Comparison of ENCODE assay signal across 25 cellular contexts in genomic region chr2:143579456-143579855, GRCh38.
A peak's percentile ranks its signal among the peaks of the same experiment; 100 is the strongest.
DNase-seq lines count a peak whose midpoint lies in the region; ATAC-seq, FAIRE-seq and TF ChIP-seq lines count a peak whose summit lies in the region.
"Had no signal": no experiment of that assay in that cellular context is flagged by ENCODE, and none has a peak within 500 bp of the region (broad histone marks: within the 10 kb centered on the region; RNA-seq: fewer than 3 reads in every experiment).

No MANE protein-coding gene starts in this region.

- H3K4me3 Mint-ChIP-seq in T-helper 17 cell, result peak overlapping the region; percentile 21
- H3K4me3 Mint-ChIP-seq in activated CD8-positive, alpha-beta memory T cell treated with anti-CD3 and anti-CD28 coated beads, Interleukin-2, amount 10 ng/mL, durations not matched to agents 7 days and 5 days, result no peak overlapping the region
- H3K4me3 Mint-ChIP-seq: CD14-positive monocyte; CD4-positive, alpha-beta memory T cell had no signal

- H3K27ac ChIP-seq in HepG2 (ENCODE audit: extremely low read length, insufficient read depth, low read length) (no peak overlapping the region), right lobe of liver (no peak overlapping the region), IMR-90 (ENCODE audit: insufficient read depth, low read length) (no peak overlapping the region)
- H3K27ac ChIP-seq: 22Rv1; BLaER1 treated with 17β-estradiol and CSF1 and Interleukin-3, amounts not matched to agents 10 nM and 100 nM had no signal

- peaks cover 5% of the 10 kb centered on the region; the same call in 1 of the 2 replicates for H3K9me1 ChIP-seq in IMR-90 (ENCODE audit: insufficient read depth, low read length)

- H3K4me1 Mint-ChIP-seq in T-helper 17 cell, result peaks cover 24% of the 10 kb centered on the region
- H3K4me1 Mint-ChIP-seq in activated CD8-positive, alpha-beta memory T cell treated with anti-CD3 and anti-CD28 coated beads, Interleukin-2, amount 10 ng/mL, durations not matched to agents 7 days and 5 days, result peaks cover 18% of the 10 kb centered on the region

- H4K91ac ChIP-seq in IMR-90 (ENCODE audit: insufficient read depth, low read depth, low read length), result no peak overlapping the region

- no peaks in the 10 kb centered on the region for H3K79me2 ChIP-seq in HepG2 (ENCODE audit: insufficient read depth, low read length)

- no peaks in the 10 kb centered on the region for H3K9me3 Mint-ChIP-seq in activated CD8-positive, alpha-beta memory T cell treated with anti-CD3 and anti-CD28 coated beads, Interleukin-2, amount 10 ng/mL, durations not matched to agents 7 days and 5 days (ENCODE audit: low read depth)
- H3K9me3 Mint-ChIP-seq: CD14-positive monocyte had no signal

- H4K5ac ChIP-seq in IMR-90 (ENCODE audit: low read depth, low read length), result no peak overlapping the region

- H3K9me3 ChIP-seq in HepG2 (ENCODE audit: low read length) (no peaks in the 10 kb centered on the region), right lobe of liver (no peaks in the 10 kb centered on the region), IMR-90 (ENCODE audit: control insufficient read depth, insufficient read depth, low read length) (no peaks in the 10 kb centered on the region), T-helper 17 cell (ENCODE audit: control insufficient read depth, low read length, poor library complexity, severe bottlenecking) (no peaks in the 10 kb centered on the region)
- H3K9me3 ChIP-seq: BE2C; BLaER1 treated with 17β-estradiol and CSF1 and Interleukin-3, amounts not matched to agents 10 nM and 100 nM had no signal

- H3K18ac ChIP-seq in IMR-90 (ENCODE audit: low read depth, low read length), result no peak overlapping the region

- H3K36me3 Mint-ChIP-seq in T-helper 17 cell (ENCODE audit: low read depth), result peaks cover 7% of the 10 kb centered on the region
- H3K36me3 Mint-ChIP-seq in activated CD8-positive, alpha-beta memory T cell treated with anti-CD3 and anti-CD28 coated beads, Interleukin-2, amount 10 ng/mL, durations not matched to agents 7 days and 5 days, result peaks cover 23% of the 10 kb centered on the region

- no peaks in the 10 kb centered on the region for H3K27me3 Mint-ChIP-seq in T-helper 17 cell
- H3K27me3 Mint-ChIP-seq in activated CD8-positive, alpha-beta memory T cell treated with anti-CD3 and anti-CD28 coated beads, Interleukin-2, amount 10 ng/mL, durations not matched to agents 7 days and 5 days, result no peaks in the 10 kb centered on the region
- H3K27me3 Mint-ChIP-seq: CD4-positive, alpha-beta memory T cell had no signal

- CTCF ChIA-PET in HepG2 (lab: Yijun Ruan, JAX; ENCODE audit: low intra/inter-chr PET ratio, low total read pairs) (no interaction called here), IMR-90 (lab: Yijun Ruan, JAX) (interaction anchor here (0.7 kb wide), 1 partner anchor 1904 kb away, joined by 3 read pairs; no protein-coding TSS in a partner anchor)
- CTCF ChIA-PET in activated CD8-positive, alpha-beta memory T cell treated with anti-CD3 and anti-CD28 coated beads, Interleukin-2, amount 10 ng/mL, durations not matched to agents 7 days and 5 days (lab: Charles Lee), result no interaction called here

- H3K4me1 ChIP-seq in HepG2 (ENCODE audit: insufficient read depth, low read length), result no peaks in the 10 kb centered on the region
- H3K4me1 ChIP-seq in right lobe of liver, result no peaks in the 10 kb centered on the region
- no peaks in the 10 kb centered on the region; the same call in 1 of the 2 replicates for H3K4me1 ChIP-seq in IMR-90 (ENCODE audit: control insufficient read depth, insufficient read depth, low read length)
- H3K4me1 ChIP-seq: BE2C had no signal

- H3K4me2 ChIP-seq in HepG2 (ENCODE audit: low read depth, low read length) (no peak overlapping the region), IMR-90 (ENCODE audit: low read depth, low read length) (no peak overlapping the region)
- H3K4me2 ChIP-seq: BLaER1 treated with 17β-estradiol and CSF1 and Interleukin-3, amounts not matched to agents 10 nM and 100 nM had no signal

- H2AK5ac ChIP-seq in IMR-90 (ENCODE audit: low read depth, low read length), result no peak overlapping the region

- ATAC-seq in HepG2, result no peak
- ATAC-seq in right lobe of liver, result no peak
- ATAC-seq in IMR-90 (ENCODE audit: low read depth), result no peak
- no peak for ATAC-seq in T-helper 17 cell
- ATAC-seq in activated CD8-positive, alpha-beta memory T cell treated with anti-CD3 and anti-CD28 coated beads, Interleukin-2, amount 10 ng/mL, durations not matched to agents 7 days and 5 days, result no peak
- ATAC-seq: GM12878 had no signal

- FAIRE-seq in HepG2 (lab: Jason Lieb, UNC), result no peak
- FAIRE-seq: A204.1, G401.6, GM12878, H54 had no signal

- H2AFZ ChIP-seq in HepG2 (ENCODE audit: low read length) (no peak overlapping the region), IMR-90 (replicated peaks; ENCODE audit: low read length, poor library complexity) (no peak overlapping the region)

- H2AK9ac ChIP-seq in IMR-90 (replicated peaks; ENCODE audit: low read depth, low read length, poor library complexity), result no peak overlapping the region

- TF ChIP-seq EP300 in HepG2 (IDR thresholded peaks at IDR 0.05; ENCODE audit: low read depth in 2 of 2, low read length in 2 of 2) (no peak), HepG2 (CRISPR knock-in tag; IDR thresholded peaks at IDR 0.05; ENCODE audit: borderline replicate concordance) (no peak)

- H3K23ac ChIP-seq in IMR-90 (ENCODE audit: low read depth, low read length), result no peak overlapping the region

- no peak overlapping the region for H3K9ac ChIP-seq in HepG2 (ENCODE audit: insufficient read depth, low read depth, low read length)
- no peak overlapping the region for H3K9ac ChIP-seq in IMR-90 (ENCODE audit: low read depth, low read length)
- H3K9ac ChIP-seq: BLaER1 treated with 17β-estradiol and CSF1 and Interleukin-3, amounts not matched to agents 10 nM and 100 nM had no signal

- 0% methylated on average over 4 of the region's 4 CpGs for WGBS in HepG2 (ENCODE audit: low lambda C conversion rate)
- WGBS in right lobe of liver (ENCODE audit: insufficient coverage, low coverage, low lambda C conversion rate, missing lambda C conversion rate), result 64% methylated on average over 4 of the region's 4 CpGs
- no CpG with 5 or more reads among the region's 4 CpGs for WGBS in IMR-90 (ENCODE audit: extremely low coverage in 2 of 2, insufficient read length in 1 of 2), 2 experiments

- H2BK120ac ChIP-seq in IMR-90 (ENCODE audit: low read depth, low read length), result no peak overlapping the region

- no peaks in the 10 kb centered on the region for H3K27me3 ChIP-seq in HepG2 (ENCODE audit: control insufficient read depth in 1 of 2, insufficient read depth in 2 of 2, low read length in 2 of 2)
- no peaks in the 10 kb centered on the region for H3K27me3 ChIP-seq in right lobe of liver
- H3K27me3 ChIP-seq in IMR-90 (ENCODE audit: control insufficient read depth, insufficient read depth, low read length), result no peaks in the 10 kb centered on the region
- H3K27me3 ChIP-seq: BE2C; BLaER1 treated with 17β-estradiol and CSF1 and Interleukin-3, amounts not matched to agents 10 nM and 100 nM had no signal

- intact Hi-C loops in HepG2 (cut with micrococcal nuclease; ENCODE audit: unreplicated experiment), result no loop called here
- intact Hi-C loops in right lobe of liver (cut with DNase I), result no loop called here
- intact Hi-C loops in IMR-90 (cut with micrococcal nuclease), result no loop called here

- POLR2A ChIA-PET in HepG2 (lab: Yijun Ruan, JAX) (no interaction called here), IMR-90 (lab: Charles Lee; ENCODE audit: unreplicated experiment) (no interaction called here)

- in situ Hi-C loops in HepG2 (cut with HindIII; ENCODE audit: extremely low pct_ligation_motif_present, low pct_unique_long_range_greater_than_20kb), result no loop called here
- in situ Hi-C loops in IMR-90 (cut with MboI; ENCODE audit: low sequenced_read_pairs), result no loop called here

- H3K4me3 ChIP-seq in HepG2 (replicated peaks in 1 of 3; ENCODE audit: insufficient read depth in 1 of 3, low read depth in 2 of 3, low read length in 3 of 3) (no peak overlapping the region), right lobe of liver (no peak overlapping the region), IMR-90 (ENCODE audit: insufficient read depth, low read depth, low read length) (no peak overlapping the region)
- H3K4me3 ChIP-seq: BLaER1 treated with 17β-estradiol and CSF1 and Interleukin-3, amounts not matched to agents 10 nM and 100 nM; GM12878 had no signal

- TF ChIP-seq CTCF in HepG2 (CRISPR knock-in tag; IDR thresholded peaks at IDR 0.05), result no peak
- no peak for TF ChIP-seq CTCF in right lobe of liver (IDR thresholded peaks at IDR 0.05)
- TF ChIP-seq CTCF in IMR-90 (conservative IDR thresholded peaks at IDR 0.05; ENCODE audit: low read depth, low read length), result no peak

- no peak overlapping the region for H3K14ac ChIP-seq in IMR-90 (replicated peaks; ENCODE audit: low read depth, low read length)

- DNase-seq in HepG2 (ENCODE audit: low spot score) (no peak), right lobe of liver (no peak), IMR-90 (no peak), T-helper 17 cell (no peak), pons (ENCODE audit: low spot score) (peak; percentile 35), globus pallidus (ENCODE audit: low spot score) (no peak), SIG-M5 treated with dmso at 0.1 percent for 504 hours (lab: John Stamatoyannopoulos, UW; ENCODE audit: unreplicated experiment) (no peak)
- DNase-seq in activated CD8-positive, alpha-beta memory T cell treated with anti-CD3 and anti-CD28 coated beads, Interleukin-2, amount 10 ng/mL, durations not matched to agents 7 days and 5 days, result no peak
- DNase-seq: ACHN; AML-193; BE2C; Calu3; CD4-positive, alpha-beta memory T cell; COR-L47; DMS53; DMS79 treated with DMSO at 0.1 percent for 48 hours; GOT3; HCEC 1CT had no signal

- H3K4ac ChIP-seq in IMR-90 (ENCODE audit: low read depth, low read length), result no peak overlapping the region

- H2BK20ac ChIP-seq in IMR-90 (ENCODE audit: low read depth, low read length), result no peak overlapping the region

- dilution Hi-C loops in IMR-90 (cut with HindIII; ENCODE audit: low sequenced_read_pairs, unreplicated experiment), result no loop called here

- H3K36me3 ChIP-seq in HepG2 (replicated peaks in 1 of 2; ENCODE audit: control insufficient read depth in 1 of 2, insufficient read depth in 2 of 2, low read length in 2 of 2) (no peaks in the 10 kb centered on the region), right lobe of liver (no peaks in the 10 kb centered on the region), IMR-90 (ENCODE audit: control insufficient read depth, insufficient read depth, low read length) (no peaks in the 10 kb centered on the region)
- H3K36me3 ChIP-seq: BE2C had no signal

- TF ChIP-seq POLR2A in HepG2 (IDR thresholded peaks at IDR 0.05; ENCODE audit: insufficient read depth in 1 of 2, low read depth in 2 of 2, low read length in 2 of 2) (no peak), right lobe of liver (IDR thresholded peaks at IDR 0.05) (no peak), IMR-90 (IDR thresholded peaks at IDR 0.05; ENCODE audit: low read depth, low read length) (no peak)

- no peaks in the 10 kb centered on the region for H4K20me1 ChIP-seq in HepG2 (ENCODE audit: insufficient read depth, low read length)
- H4K20me1 ChIP-seq in IMR-90 (ENCODE audit: insufficient read depth, low read length), result no peaks in the 10 kb centered on the region
- H4K20me1 ChIP-seq: BLaER1 treated with 17β-estradiol and CSF1 and Interleukin-3, amounts not matched to agents 10 nM and 100 nM had no signal

- TF ChIP-seq RAD21 in HepG2 (CRISPR knock-in tag; IDR thresholded peaks at IDR 0.05) (no peak), IMR-90 (IDR thresholded peaks at IDR 0.05; ENCODE audit: low read length) (no peak)

- no peaks in the 10 kb centered on the region for H3K79me1 ChIP-seq in IMR-90 (ENCODE audit: low read depth in 1 of 2, low read length in 2 of 2)

- no peak overlapping the region for H2BK15ac ChIP-seq in IMR-90 (ENCODE audit: low read depth, low read length)

- H2BK5ac ChIP-seq in IMR-90 (ENCODE audit: low read depth, low read length, poor library complexity, severe bottlenecking), result no peak overlapping the region

- no peak overlapping the region for H3K27ac Mint-ChIP-seq in T-helper 17 cell
- H3K27ac Mint-ChIP-seq in activated CD8-positive, alpha-beta memory T cell treated with anti-CD3 and anti-CD28 coated beads, Interleukin-2, amount 10 ng/mL, durations not matched to agents 7 days and 5 days, result no peak overlapping the region
- H3K27ac Mint-ChIP-seq: CD14-positive monocyte had no signal

- H4K8ac ChIP-seq in IMR-90 (ENCODE audit: low read depth in 2 of 2, low read length in 2 of 2), result no peak overlapping the region

- no peak overlapping the region for H3K56ac ChIP-seq in IMR-90 (ENCODE audit: extremely low read depth, insufficient read depth, low read length)

- no TSS peak for BruUV-seq in HepG2 (replicated peaks; lab: Mats Ljungman, UMichigan)
- BruUV-seq in IMR-90 (replicated peaks; lab: Mats Ljungman, UMichigan), result no TSS peak
